Comparison of ENCODE assay signal across 23 cellular contexts in the genomic region with DNA sequence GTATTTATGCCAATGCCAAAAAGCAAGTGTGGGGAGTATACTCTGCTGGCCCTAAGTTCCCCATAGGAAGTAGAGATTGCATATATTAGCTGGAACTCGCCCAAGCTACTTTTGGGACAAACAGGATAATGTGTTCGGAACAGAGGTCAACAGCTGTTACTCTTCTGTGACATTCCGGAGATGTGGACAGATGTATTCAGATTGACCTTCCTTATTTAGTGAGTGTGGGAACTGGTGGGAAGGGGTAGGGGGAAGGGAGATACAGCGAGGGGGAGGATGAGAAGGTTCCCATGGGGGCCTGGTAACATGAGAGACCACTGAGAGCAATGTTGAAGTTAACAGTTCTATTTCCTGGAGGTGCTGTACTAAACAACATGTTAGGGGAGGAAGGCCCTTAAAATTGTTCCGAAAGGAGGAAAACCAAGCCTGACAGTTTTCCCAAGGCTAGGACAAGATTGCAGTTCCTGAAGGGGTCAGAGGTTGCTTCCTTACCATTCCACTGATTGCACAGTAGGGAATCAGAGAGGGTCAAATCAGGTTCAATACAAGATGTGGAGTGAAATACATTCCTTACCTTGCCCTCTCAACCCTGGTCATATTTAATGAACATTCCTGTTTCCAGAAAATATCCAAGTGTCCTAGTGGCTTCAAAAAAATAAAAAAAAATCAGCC. TPM values are rescaled to one million over a fixed set of nuclear protein-coding genes. Genes with fewer than 3 reads are reported as not detected.
A peak's percentile ranks its signal among the peaks of the same experiment; 100 is the strongest.
DNase-seq lines count a peak whose midpoint lies in the region; ATAC-seq, FAIRE-seq and TF ChIP-seq lines count a peak whose summit lies in the region.
"Had no signal": no experiment of that assay in that cellular context is flagged by ENCODE, and none has a peak within 500 bp of the region (broad histone marks: within the 10 kb centered on the region; RNA-seq: fewer than 3 reads in every experiment).

No MANE protein-coding gene starts in this region.

- peak overlapping the region in 1 of 11 experiments; percentile 15; a peak in 1 of 22 replicates for H3K9ac ChIP-seq in BLaER1 treated with 17β-estradiol and CSF1 and Interleukin-3, amounts not matched to agents 10 nM and 100 nM
- no peak overlapping the region for H3K9ac ChIP-seq in HepG2 (ENCODE audit: insufficient read depth, low read depth, low read length)
- H3K9ac ChIP-seq in SK-N-SH = no peak overlapping the region

- H3K9me3 Mint-ChIP-seq in endothelial cell (ENCODE audit: unreplicated experiment) = no peaks in the 10 kb centered on the region
- H3K9me3 Mint-ChIP-seq: central memory CD8-positive, alpha-beta T cell had no signal

- peaks cover 0 to 8% (median 3%) of the 10 kb centered on the region in 11 experiments; a peak in 17 of 22 replicates for H3K9me3 ChIP-seq in BLaER1 treated with 17β-estradiol and CSF1 and Interleukin-3, amounts not matched to agents 10 nM and 100 nM (replicated peaks in 1 of 11)
- H3K9me3 ChIP-seq in HepG2 (ENCODE audit: low read length) (no peaks in the 10 kb centered on the region; the same call in 1 of the 2 replicates), psoas muscle (no peaks in the 10 kb centered on the region), SK-N-SH (no peaks in the 10 kb centered on the region), sigmoid colon (no peaks in the 10 kb centered on the region)
- H3K9me3 ChIP-seq: thoracic aorta had no signal

- H3K9me2 ChIP-seq in SK-N-SH = no peaks in the 10 kb centered on the region

- no peak for FAIRE-seq in HepG2 (lab: Jason Lieb, UNC)
- FAIRE-seq: A204.1, small intestine, TTC549 had no signal

- TF ChIP-seq CTCF in endothelial cell (IDR thresholded peaks at IDR 0.05; ENCODE audit: unreplicated experiment) = no peak
- TF ChIP-seq CTCF in HepG2 (CRISPR knock-in tag; IDR thresholded peaks at IDR 0.05) = no peak
- no peak for TF ChIP-seq CTCF in psoas muscle (IDR thresholded peaks at IDR 0.05)
- TF ChIP-seq CTCF in SK-N-SH (IDR thresholded peaks at IDR 0.05) = no peak
- no peak for TF ChIP-seq CTCF in sigmoid colon (IDR thresholded peaks at IDR 0.05)

- H4K20me1 ChIP-seq in BLaER1 treated with 17β-estradiol and CSF1 and Interleukin-3, amounts not matched to agents 10 nM and 100 nM = no peaks in the 10 kb centered on the region
- H4K20me1 ChIP-seq in HepG2 (ENCODE audit: insufficient read depth, low read length) (no peaks in the 10 kb centered on the region), SK-N-SH (ENCODE audit: insufficient read depth) (no peaks in the 10 kb centered on the region)

- H3K4me3 ChIP-seq in BLaER1 treated with 17β-estradiol and CSF1 and Interleukin-3, amounts not matched to agents 10 nM and 100 nM = no peak overlapping the region
- H3K4me3 ChIP-seq in HepG2 (replicated peaks in 1 of 3; ENCODE audit: insufficient read depth in 1 of 3, low read depth in 2 of 3, low read length in 3 of 3) (no peak overlapping the region), psoas muscle (no peak overlapping the region), SK-N-SH (ENCODE audit: low read depth in 2 of 2, low read length in 1 of 2) (no peak overlapping the region), sigmoid colon (no peak overlapping the region)
- H3K4me3 ChIP-seq: thoracic aorta had no signal

- peak overlapping the region; percentile 81 for H3K27ac Mint-ChIP-seq in endothelial cell (ENCODE audit: unreplicated experiment)
- H3K27ac Mint-ChIP-seq: activated CD4-positive, alpha-beta T cell treated with anti-CD3 and anti-CD28 coated beads, Interleukin-2, amount 10 ng/mL, durations not matched to agents 7 days and 5 days had no signal

- intact Hi-C loops in HepG2 (cut with micrococcal nuclease; ENCODE audit: unreplicated experiment) (loop anchor here (5.0 kb wide), 1 partner anchor 120 kb away; no protein-coding TSS in a partner anchor), psoas muscle (cut with DNase I) (loop anchor here in 1 of 2 donors (5.0 kb wide), 1 partner anchor 90 kb away; no protein-coding TSS in a partner anchor), sigmoid colon (cut with DNase I) (no loop called here)

- no peak for TF ChIP-seq RAD21 in HepG2 (CRISPR knock-in tag; IDR thresholded peaks at IDR 0.05)
- no peak for TF ChIP-seq RAD21 in SK-N-SH (IDR thresholded peaks at IDR 0.05; ENCODE audit: low read length)

- H2AFZ ChIP-seq in HepG2 (ENCODE audit: low read length) = no peak overlapping the region
- no peak overlapping the region for H2AFZ ChIP-seq in SK-N-SH (ENCODE audit: low read depth)

- 10% methylated on average over 5 of the region's 5 CpGs for whole genome bisulfite sequencing in HepG2 (ENCODE audit: low lambda C conversion rate)
- WGBS in psoas muscle, 3 donors = 32 to 47% (median 45%) methylated on average over 5 of the region's 5 CpGs
- WGBS in SK-N-SH (ENCODE audit: low lambda C conversion rate) = 81% methylated on average over 5 of the region's 5 CpGs
- WGBS in sigmoid colon, 2 donors = 79 to 82% methylated on average over 5 of the region's 5 CpGs

- no peak for TF ChIP-seq POLR2A in HepG2 (IDR thresholded peaks at IDR 0.05; ENCODE audit: insufficient read depth in 1 of 2, low read depth in 2 of 2, low read length in 2 of 2)
- TF ChIP-seq POLR2A in sigmoid colon (IDR thresholded peaks at IDR 0.05) = no peak

- H3K79me2 ChIP-seq in HepG2 (ENCODE audit: insufficient read depth, low read length) (no peaks in the 10 kb centered on the region), SK-N-SH (ENCODE audit: insufficient read depth) (no peaks in the 10 kb centered on the region)

- CTCF ChIA-PET in HepG2 (lab: Yijun Ruan, JAX; ENCODE audit: low intra/inter-chr PET ratio, low total read pairs) = no interaction called here
- CTCF ChIA-PET in SK-N-SH (lab: Yijun Ruan, JAX) = no interaction called here

- H3K4me3 Mint-ChIP-seq in endothelial cell (ENCODE audit: unreplicated experiment) = no peak overlapping the region
- H3K4me3 Mint-ChIP-seq: activated CD4-positive, alpha-beta T cell treated with anti-CD3 and anti-CD28 coated beads, Interleukin-2, amount 10 ng/mL, durations not matched to agents 7 days and 5 days; central memory CD8-positive, alpha-beta T cell had no signal

- POLR2A ChIA-PET in HepG2 (lab: Yijun Ruan, JAX) (interaction anchor here (1.4 kb wide), 1 partner anchor 92 kb away, joined by 4 read pairs; no protein-coding TSS in a partner anchor), SK-N-SH (lab: Yijun Ruan, JAX) (no interaction called here)

- peaks cover 54 to 79% (median 76%) of the 10 kb centered on the region in 10 experiments for H3K4me1 ChIP-seq in BLaER1 treated with 17β-estradiol and CSF1 and Interleukin-3, amounts not matched to agents 10 nM and 100 nM
- H3K4me1 ChIP-seq in HepG2 (ENCODE audit: insufficient read depth, low read length) (peaks cover 84% of the 10 kb centered on the region), psoas muscle (peaks cover 40% of the 10 kb centered on the region), SK-N-SH (ENCODE audit: control insufficient read depth in 1 of 2, insufficient read depth in 2 of 2, low read depth in 1 of 2, low read length in 1 of 2) (0 out of 4 replicates have a peak, but pooled peaks cover 0 to 4% of the 10 kb centered on the region in 2 experiments), sigmoid colon (no peaks in the 10 kb centered on the region)

- no peaks in the 10 kb centered on the region for H3K27me3 Mint-ChIP-seq in endothelial cell (ENCODE audit: unreplicated experiment)
- H3K27me3 Mint-ChIP-seq: central memory CD8-positive, alpha-beta T cell had no signal

- DNase-seq in endothelial cell (ENCODE audit: low spot score) (no peak), HepG2 (ENCODE audit: low spot score) (peak; percentile 35), psoas muscle (no peak), CD1c-positive myeloid dendritic cell (ENCODE audit: extremely low spot score) (no peak), SK-N-SH (no peak), sigmoid colon (no peak), NCI-H2196 treated with DMSO at 0.1 percent for 48 hours (lab: John Stamatoyannopoulos, UW; ENCODE audit: unreplicated experiment) (no peak)
- DNase-seq: activated CD4-positive, alpha-beta T cell treated with anti-CD3 and anti-CD28 coated beads, Interleukin-2, amount 10 ng/mL, durations not matched to agents 7 days and 5 days; activated CD8-positive, alpha-beta memory T cell treated with anti-CD3 and anti-CD28 coated beads, Interleukin-2, amount 50 U/mL, for 48 hours; activated gamma-delta T cell; C1 segment of cervical spinal cord; DMS 273 treated with DMSO at 0.1 percent for 48 hours; mammary epithelial cell; NCI-H1048; NCI-H69; small intestine had no signal

- no peaks in the 10 kb centered on the region for H3K36me3 Mint-ChIP-seq in endothelial cell (ENCODE audit: low read depth, unreplicated experiment)

- BruUV-seq in HepG2 (replicated peaks; lab: Mats Ljungman, UMichigan) = no TSS peak

- H3K4me1 Mint-ChIP-seq in endothelial cell (ENCODE audit: unreplicated experiment) = peaks cover 5% of the 10 kb centered on the region

- no peaks in the 10 kb centered on the region for H3K36me3 ChIP-seq in BLaER1 treated with 17β-estradiol and CSF1 and Interleukin-3, amounts not matched to agents 10 nM and 100 nM
- H3K36me3 ChIP-seq in HepG2 (replicated peaks in 1 of 2; ENCODE audit: control insufficient read depth in 1 of 2, insufficient read depth in 2 of 2, low read length in 2 of 2) = no peaks in the 10 kb centered on the region
- no peaks in the 10 kb centered on the region for H3K36me3 ChIP-seq in psoas muscle (ENCODE audit: insufficient read depth in 1 of 2, low read depth in 1 of 2)
- H3K36me3 ChIP-seq in SK-N-SH (replicated peaks in 1 of 2; ENCODE audit: control insufficient read depth in 1 of 2, insufficient read depth in 2 of 2, low read length in 1 of 2) = no peaks in the 10 kb centered on the region
- no peaks in the 10 kb centered on the region for H3K36me3 ChIP-seq in sigmoid colon
- H3K36me3 ChIP-seq: thoracic aorta had no signal

- TF ChIP-seq EP300 in HepG2 (IDR thresholded peaks at IDR 0.05; ENCODE audit: low read depth in 2 of 2, low read length in 2 of 2) (0 out of 4 replicates have a peak, but pooled peaks of 1 of the 2 experiments have one; percentile 7), HepG2 (CRISPR knock-in tag; IDR thresholded peaks at IDR 0.05; ENCODE audit: borderline replicate concordance) (no peak), SK-N-SH (IDR thresholded peaks at IDR 0.05; ENCODE audit: borderline replicate concordance in 1 of 2, low read depth in 1 of 2, low read length in 1 of 2) (no peak), sigmoid colon (IDR thresholded peaks at IDR 0.05) (no peak)

- in situ Hi-C loops in HepG2 (cut with HindIII; ENCODE audit: extremely low pct_ligation_motif_present, low pct_unique_long_range_greater_than_20kb) = no loop called here

- H3F3A ChIP-seq in SK-N-SH (replicated peaks; ENCODE audit: insufficient read depth) = no peaks in the 10 kb centered on the region

- peak overlapping the region; percentile 72 to 95 (median 87) for H3K4me2 ChIP-seq in BLaER1 treated with 17β-estradiol and CSF1 and Interleukin-3, amounts not matched to agents 10 nM and 100 nM
- H3K4me2 ChIP-seq in HepG2 (ENCODE audit: low read depth, low read length) (peak overlapping the region; percentile 45), SK-N-SH (no peak overlapping the region)

- peak overlapping the region in 1 of 11 experiments; percentile 27; a peak in 3 of 22 replicates for H3K27ac ChIP-seq in BLaER1 treated with 17β-estradiol and CSF1 and Interleukin-3, amounts not matched to agents 10 nM and 100 nM
- H3K27ac ChIP-seq in HepG2 (ENCODE audit: extremely low read length, insufficient read depth, low read length) = no peak overlapping the region
- peak overlapping the region; percentile 84 for H3K27ac ChIP-seq in psoas muscle
- H3K27ac ChIP-seq in SK-N-SH (ENCODE audit: low read depth in 2 of 2, low read length in 1 of 2) = no peak overlapping the region
- H3K27ac ChIP-seq in sigmoid colon = no peak overlapping the region
- H3K27ac ChIP-seq: HL-60, thoracic aorta had no signal

- peak; percentile 18; the same call in 2 of the 3 replicates for ATAC-seq in HepG2
- peak in 1 of 4 donors; percentile 18 for ATAC-seq in psoas muscle

- H3K27me3 ChIP-seq in BLaER1 treated with 17β-estradiol and CSF1 and Interleukin-3, amounts not matched to agents 10 nM and 100 nM = peaks cover 0 to 6% (median 0%) of the 10 kb centered on the region in 11 experiments; a peak in 1 of 22 replicates
- no peaks in the 10 kb centered on the region for H3K27me3 ChIP-seq in HepG2 (ENCODE audit: control insufficient read depth in 1 of 2, insufficient read depth in 2 of 2, low read length in 2 of 2)
- H3K27me3 ChIP-seq in psoas muscle (ENCODE audit: insufficient read depth in 3 of 3, low read length in 2 of 3) = no peaks in the 10 kb centered on the region
- H3K27me3 ChIP-seq in SK-N-SH (ENCODE audit: insufficient read depth) = no peaks in the 10 kb centered on the region
- no peaks in the 10 kb centered on the region for H3K27me3 ChIP-seq in sigmoid colon

RNA-seq across cellular contexts. Expression of a gene that starts 14.3 kb away (rescaled TPM):
- total RNA-seq in endothelial cell (ENCODE audit: unreplicated experiment) (not detected), HepG2 (2016; rRNA removed; fragmentation: Illumina TruSeq; extraction: Trizol) (not detected in 2 replicates), psoas muscle (under 1 TPM; 0.17 to 0.71 (median 0.45) TPM), sigmoid colon (1 to 10 TPM in 2 of 4 donors, under 1 TPM in 2; 0.28 to 2.9 (median 0.95) TPM)
- not detected in 2 replicates for total RNA-seq in HepG2 (2016; cell fraction: cytosol; rRNA removed; fragmentation: Illumina TruSeq; extraction: Trizol; ENCODE audit: low read depth)
- total RNA-seq in HepG2 (2016; cell fraction: insoluble cytoplasmic fraction; rRNA removed; fragmentation: Illumina TruSeq; extraction: Trizol) = not detected in 2 replicates
- 0.03 TPM in 1 of 2 replicates, not detected in the other for total RNA-seq in HepG2 (2016; cell fraction: membrane; rRNA removed; fragmentation: Illumina TruSeq; extraction: Trizol)
- total RNA-seq in HepG2 (2016; cell fraction: nucleus; rRNA removed; fragmentation: Illumina TruSeq; extraction: Trizol) = not detected in 2 replicates
- polyA plus RNA-seq in HepG2 (2011; rRNA removed) (not detected in 2 replicates), psoas muscle (under 1 TPM; 0.01 to 0.09 (median 0.03) TPM), SK-N-SH (2012; rRNA removed) (0.05 and 0.13 TPM in 2 replicates), sigmoid colon (1 to 10 TPM in 2 of 3 donors, under 1 TPM in 1; under 0.01 to 6.2 (median 2.5) TPM)
- polyA plus RNA-seq in HepG2 (2011; cell fraction: cytosol; rRNA removed) = 0.03 TPM in 2 replicates
- polyA plus RNA-seq in HepG2 (2011; cell fraction: nucleus; rRNA removed) = not detected in 2 replicates
- polyA plus RNA-seq in HepG2 (2012) = not detected in 2 replicates
- not detected in 2 replicates for polyA plus RNA-seq in HepG2 (2016; cell fraction: cytosol; fragmentation: Illumina TruSeq; extraction: Trizol; ENCODE audit: low read depth)
- polyA plus RNA-seq in HepG2 (2016; cell fraction: insoluble cytoplasmic fraction; fragmentation: Illumina TruSeq; extraction: Trizol; ENCODE audit: low read depth) = not detected in 2 replicates
- not detected in 2 replicates for polyA plus RNA-seq in HepG2 (2016; cell fraction: membrane; fragmentation: Illumina TruSeq; extraction: Trizol; ENCODE audit: low read depth)
- polyA plus RNA-seq in HepG2 (2016; cell fraction: nucleus; fragmentation: Illumina TruSeq; extraction: Trizol; ENCODE audit: insufficient read depth, low read depth) = not detected in 2 replicates
- not detected in 2 replicates for polyA minus RNA-seq in HepG2 (2011; rRNA and poly(A)+ RNA removed; ENCODE audit: low replicate concordance)
- not detected in 2 replicates for polyA minus RNA-seq in HepG2 (2011; cell fraction: cytosol; rRNA and poly(A)+ RNA removed)
- polyA minus RNA-seq in HepG2 (2011; cell fraction: nucleus; rRNA and poly(A)+ RNA removed) = not detected in 2 replicates
- polyA plus RNA-seq in SK-N-SH (2012; cell fraction: cytosol; rRNA removed) = 0.04 and 0.10 TPM in 2 replicates
- polyA plus RNA-seq in SK-N-SH (2012; cell fraction: nucleus; rRNA removed) = 0.05 and 0.06 TPM in 2 replicates
- total RNA-seq: H4, mammary epithelial cell had no signal
- polyA plus RNA-seq: mammary epithelial cell had no signal
